In the genomic region with DNA sequence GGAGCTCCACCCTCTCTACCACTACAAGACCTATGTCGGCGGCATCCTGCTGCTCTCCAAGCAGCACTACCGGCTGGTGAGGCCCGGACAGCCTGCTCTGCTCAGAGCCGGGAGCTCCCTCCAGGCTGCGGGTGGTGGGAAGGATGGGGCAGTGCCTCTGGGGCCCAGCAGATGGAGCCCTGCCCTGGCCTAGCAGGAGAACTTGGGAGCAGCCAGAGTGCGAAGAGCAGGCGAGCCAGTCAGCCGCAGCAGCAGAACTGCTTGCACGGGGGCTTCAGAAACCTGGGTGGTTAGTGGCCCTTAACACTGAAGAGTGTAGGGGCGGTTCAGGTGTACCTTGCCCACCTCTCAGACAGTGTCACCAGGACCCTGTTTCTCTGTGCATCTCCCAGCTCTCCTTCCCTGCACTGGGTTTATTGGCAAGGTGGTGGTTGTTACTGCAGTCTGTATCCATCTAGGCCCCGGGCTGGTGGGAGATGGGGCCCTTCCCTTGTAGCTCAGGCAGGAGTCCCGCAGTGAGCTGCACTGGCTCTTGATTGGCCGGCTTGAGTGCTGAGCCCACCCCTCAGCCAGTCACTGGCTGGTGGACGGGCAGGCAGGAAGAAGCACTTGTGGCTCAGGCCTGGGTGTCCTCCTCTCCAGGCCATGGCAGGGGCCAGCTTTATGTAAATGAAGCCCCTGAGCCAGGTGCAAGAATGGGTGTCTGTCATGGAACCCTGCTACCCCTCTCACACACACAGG, we compare ENCODE assay signal across 8 cellular contexts. TPM values are rescaled to one million over a fixed set of nuclear protein-coding genes. Genes with fewer than 3 reads are reported as not detected.
A peak's percentile ranks its signal among the peaks of the same experiment; 100 is the strongest.
DNase-seq lines count a peak whose midpoint lies in the region; ATAC-seq, FAIRE-seq and TF ChIP-seq lines count a peak whose summit lies in the region.

No MANE protein-coding gene starts in this region.

- H3K4me3 Mint-ChIP-seq in CD4-positive, alpha-beta T cell, result no peak overlapping the region
- H3K4me3 Mint-ChIP-seq in H9, result no peak overlapping the region

- no peak overlapping the region for H2BK120ac ChIP-seq in H9 (ENCODE audit: low read depth, low read length, poor library complexity, severe bottlenecking)

- H3K79me1 ChIP-seq in H9 (ENCODE audit: insufficient read depth, low read depth, low read length, poor library complexity, severe bottlenecking), result no peaks in the 10 kb centered on the region

- no peaks in the 10 kb centered on the region for H3K9me3 ChIP-seq in CD4-positive, alpha-beta T cell (ENCODE audit: control insufficient read depth, low read length)
- H3K9me3 ChIP-seq in H9 (ENCODE audit: control insufficient read depth, low read depth, low read length) (no peaks in the 10 kb centered on the region), GM12878 (replicated peaks; ENCODE audit: control insufficient read depth, insufficient read depth, low read length) (no peaks in the 10 kb centered on the region), iPS-20b (ENCODE audit: insufficient read depth, low read depth, low read length) (no peaks in the 10 kb centered on the region)

- no peak overlapping the region for H3K4me3 ChIP-seq in GM12878
- H3K4me3 ChIP-seq in iPS-20b (ENCODE audit: low read length), result no peak overlapping the region

- H3K23ac ChIP-seq in H9 (ENCODE audit: insufficient read length, low read depth, low read length), result no peak overlapping the region

- no peak; the same call in 1 of the 2 replicates for TF ChIP-seq POLR2A in GM12878 (IDR thresholded peaks at IDR 0.05; ENCODE audit: low read depth, low read length)

- no peaks in the 10 kb centered on the region for H3K27me3 ChIP-seq in CD4-positive, alpha-beta T cell (ENCODE audit: control insufficient read depth, insufficient read depth, low read length)
- H3K27me3 ChIP-seq in H9 (ENCODE audit: insufficient read depth, low read length) (no peaks in the 10 kb centered on the region), GM12878 (replicated peaks in 1 of 2; ENCODE audit: control insufficient read depth in 2 of 2, insufficient read depth in 2 of 2, low read length in 1 of 2) (no peaks in the 10 kb centered on the region), iPS-20b (ENCODE audit: insufficient read depth, low read length) (no peaks in the 10 kb centered on the region; the same call in 1 of the 2 replicates)

- no peak overlapping the region for H2BK5ac ChIP-seq in H9 (ENCODE audit: insufficient read length, low read length)

- peaks cover 16% of the 10 kb centered on the region for H3K36me3 Mint-ChIP-seq in CD4-positive, alpha-beta T cell (ENCODE audit: low read depth)
- peaks cover 2 to 27% (median 15%) of the 10 kb centered on the region in 3 experiments; a peak in 5 of 7 replicates for H3K36me3 Mint-ChIP-seq in H9 (ENCODE audit: insufficient read depth in 1 of 3, low read depth in 3 of 3)

- H3K56ac ChIP-seq in H9 (ENCODE audit: insufficient read length, low read depth, low read length), result no peak overlapping the region

- H4K20me1 ChIP-seq in H9 (ENCODE audit: control insufficient read depth, insufficient read depth, insufficient read length) (no peaks in the 10 kb centered on the region), GM12878 (ENCODE audit: control insufficient read depth, insufficient read depth) (no peaks in the 10 kb centered on the region)

- no peaks in the 10 kb centered on the region for H3K9me3 Mint-ChIP-seq in CD4-positive, alpha-beta T cell
- no peaks in the 10 kb centered on the region for H3K9me3 Mint-ChIP-seq in H9

- H4K8ac ChIP-seq in H9 (replicated peaks; ENCODE audit: insufficient read length, low read depth, low read length), result no peak overlapping the region

- no peak for TF ChIP-seq EP300 in GM12878 (IDR thresholded peaks at IDR 0.05; ENCODE audit: borderline replicate concordance in 1 of 2, control insufficient read depth in 1 of 2, low read depth in 2 of 2, low read length in 2 of 2)

- no peak overlapping the region for H3T11ph ChIP-seq in H9 (ENCODE audit: low read length)

- H2AFZ ChIP-seq in H9 (ENCODE audit: low read length) (no peak overlapping the region), GM12878 (ENCODE audit: control insufficient read depth, low read depth, low read length) (no peak overlapping the region)

- no peak overlapping the region; the same call in 1 of the 2 replicates for H3K14ac ChIP-seq in H9 (ENCODE audit: insufficient read depth, low read length)

- SMC1A ChIA-PET in GM12878 (lab: Charles Lee; ENCODE audit: uncharacterized antibody, unreplicated experiment), result no interaction called here

- no TSS peak for BruUV-seq in GM12878 (replicated peaks; lab: Mats Ljungman, UMichigan)

- peak overlapping the region; percentile 3 for H3K4me2 ChIP-seq in H9 (ENCODE audit: insufficient read depth, insufficient read length, low read length)
- no peak overlapping the region for H3K4me2 ChIP-seq in GM12878 (ENCODE audit: control insufficient read depth, insufficient read depth)

- H3K18ac ChIP-seq in H9 (ENCODE audit: insufficient read length, low read depth, low read length), result no peak overlapping the region

- H3K9ac ChIP-seq in H9 (ENCODE audit: extremely low read depth, insufficient read length, low read length) (no peak overlapping the region), GM12878 (ENCODE audit: control insufficient read depth, insufficient read depth, low read length) (no peak overlapping the region), iPS-20b (ENCODE audit: low read depth, low read length) (peak overlapping the region; percentile 61; the same call in 1 of the 2 replicates)

- H3K79me2 ChIP-seq in H9 (ENCODE audit: insufficient read depth, low read length) (no peaks in the 10 kb centered on the region), GM12878 (ENCODE audit: control insufficient read depth, insufficient read depth, low read length) (no peaks in the 10 kb centered on the region)

- H3K4me1 Mint-ChIP-seq in CD4-positive, alpha-beta T cell (ENCODE audit: low read depth), result peaks cover 22% of the 10 kb centered on the region
- H3K4me1 Mint-ChIP-seq in H9, result peaks cover 13 to 19% of the 10 kb centered on the region in 2 experiments

- H3K27me3 Mint-ChIP-seq in CD4-positive, alpha-beta T cell, result no peaks in the 10 kb centered on the region
- no peaks in the 10 kb centered on the region for H3K27me3 Mint-ChIP-seq in H9 (ENCODE audit: low read depth)

- in situ Hi-C loops in GM12878 (cut with MboI), result loop anchor here (10.0 to 25.0 kb wide), 3 partner anchors 457 to 1570 kb away; no protein-coding TSS in a partner anchor

- TF ChIP-seq CTCF in CD4-positive, alpha-beta T cell (IDR thresholded peaks at IDR 0.05), result peak; percentile 70
- TF ChIP-seq CTCF in H9 (conservative IDR thresholded peaks at IDR 0.05) (peak; percentile 95), GM12878 (IDR thresholded peaks at IDR 0.05 in 2 of 3, conservative IDR thresholded peaks at IDR 0.05 in 1 of 3; ENCODE audit: control insufficient read depth in 2 of 3, extremely low read depth in 1 of 3, insufficient read depth in 1 of 3, low read depth in 3 of 3, low read length in 3 of 3) (peak; percentile 63 to 88 (median 75))

- no peak for FAIRE-seq in GM12878 (lab: Jason Lieb, UNC)

- no peaks in the 10 kb centered on the region for H3K23me2 ChIP-seq in H9 (ENCODE audit: insufficient read length, low read depth, low read length, poor library complexity, severe bottlenecking)

- no peak overlapping the region for H2AK5ac ChIP-seq in H9 (ENCODE audit: insufficient read length, low read length)

- H2BK15ac ChIP-seq in H9 (ENCODE audit: low read depth, low read length), result no peak overlapping the region

- H2BK20ac ChIP-seq in H9 (ENCODE audit: low read depth, low read length, poor library complexity, severe bottlenecking), result no peak overlapping the region

- H3K36me3 ChIP-seq in GM12878 (ENCODE audit: control insufficient read depth in 2 of 2, insufficient read depth in 2 of 2, low read length in 1 of 2), result peaks cover 0 to 4% of the 10 kb centered on the region in 2 experiments; a peak in 2 of 4 replicates
- H3K36me3 ChIP-seq in iPS-20b (ENCODE audit: insufficient read depth, low read depth, low read length), result 0 out of 2 replicates have a peak, but pooled peaks cover 9% of the 10 kb centered on the region

- no peak overlapping the region for H4K91ac ChIP-seq in H9 (ENCODE audit: insufficient read length, low read depth, low read length)

- H3K27ac ChIP-seq in CD4-positive, alpha-beta T cell (ENCODE audit: low read depth, low read length), result no peak overlapping the region
- H3K27ac ChIP-seq in H9 (ENCODE audit: insufficient read length, low read depth, low read length) (no peak overlapping the region), GM12878 (ENCODE audit: control insufficient read depth, insufficient read depth) (no peak overlapping the region), iPS-20b (ENCODE audit: low read length) (peak overlapping the region; percentile 80)

- intact Hi-C loops in CD4-positive, alpha-beta T cell (cut with DNase I, micrococcal nuclease), result loop anchor here in 1 of 2 experiments (1.0 kb wide), 1 partner anchor 455 kb away; no protein-coding TSS in a partner anchor
- intact Hi-C loops in GM12878 (cut with micrococcal nuclease; ENCODE audit: unreplicated experiment), result no loop called here

- DNase-seq in CD4-positive, alpha-beta T cell, result peak; percentile 37 to 64 (median 54)
- DNase-seq in H9, result peak; percentile 96
- peak; percentile 71 to 79 for DNase-seq in NCI-H2081 (lab: John Stamatoyannopoulos, UW)
- peak; percentile 25 for DNase-seq in T1000 (lab: John Stamatoyannopoulos, UW)
- DNase-seq in GM12878 (ENCODE audit: low read depth, low spot score), result no peak
- peak; percentile 65 for DNase-seq in smooth muscle cell of the brain vasculature (ENCODE audit: low read depth, low spot score)

- CTCF ChIA-PET in CD4-positive, alpha-beta T cell (lab: Charles Lee), result interaction anchor here (0.5 to 1.4 kb wide), 3 partner anchors 15 to 456 kb away, joined by 3 to 5 read pairs (median 3); a partner anchor contains a TSS
- CTCF ChIA-PET in GM12878 (lab: Yijun Ruan, JAX), result interaction anchor here (0.6 to 1.1 kb wide), 5 partner anchors 9 to 999 kb away, joined by 3 to 4 read pairs (median 3); no protein-coding TSS in a partner anchor

- no peak overlapping the region for H2BK12ac ChIP-seq in H9 (ENCODE audit: insufficient read length, low read depth, low read length)

- RAD21 ChIA-PET in GM12878 (lab: Charles Lee; ENCODE audit: unreplicated experiment), result interaction anchor here (0.6 kb wide), 1 partner anchor 62 kb away, joined by 3 read pairs; no protein-coding TSS in a partner anchor

- H3K4ac ChIP-seq in H9 (ENCODE audit: low read depth, low read length), result no peak overlapping the region

- ATAC-seq in CD4-positive, alpha-beta T cell (ENCODE audit: poor library complexity), result peak; percentile 95
- peak; percentile 90 for ATAC-seq in GM12878
- ATAC-seq in GM18498 (IDR thresholded peaks at IDR 0.05; ENCODE audit: unreplicated experiment), result no peak

- H3K4me1 ChIP-seq in H9 (ENCODE audit: insufficient read depth, low read length) (no peaks in the 10 kb centered on the region; the same call in 1 of the 2 replicates), GM12878 (ENCODE audit: control insufficient read depth, insufficient read depth, low read length) (no peaks in the 10 kb centered on the region), iPS-20b (ENCODE audit: insufficient read depth, low read length) (peaks cover 4% of the 10 kb centered on the region; the same call in 1 of the 2 replicates)

- POLR2A ChIA-PET in CD4-positive, alpha-beta T cell (lab: Charles Lee), result no interaction called here
- POLR2A ChIA-PET in GM12878 (lab: Charles Lee), result no interaction called here

- WGBS in H9 (ENCODE audit: extremely low coverage, insufficient read length, low lambda C conversion rate), result no CpG with 5 or more reads among the region's 15 CpGs
- WGBS in GM12878 (ENCODE audit: insufficient coverage, insufficient replicate concordance, low lambda C conversion rate, missing lambda C conversion rate), result 66% methylated on average over 15 of the region's 15 CpGs

- no peak overlapping the region for H3K27ac Mint-ChIP-seq in CD4-positive, alpha-beta T cell
- H3K27ac Mint-ChIP-seq in H9, result peak overlapping the region; percentile 73 to 95 (median 78); a peak in 5 of 7 replicates

- peak; percentile 45 for TF ChIP-seq RAD21 in GM12878 (IDR thresholded peaks at IDR 0.05; ENCODE audit: insufficient read depth, low read depth, low read length)

- no peak overlapping the region for H4K5ac ChIP-seq in H9 (ENCODE audit: insufficient read length, low read depth, low read length)

RNA-seq across cellular contexts. Expression of a gene that starts 7.7 kb away (rescaled TPM):
- total RNA-seq in CD4-positive, alpha-beta T cell, result 10 to 100 TPM; 31.1 to 33.8 TPM
- 26.3 TPM in 2 replicates for total RNA-seq in H9 (2021)
- 26.8 and 28.4 TPM in 2 replicates for total RNA-seq in GM12878 (2013; cell fraction: nucleolus; rRNA removed)
- total RNA-seq in GM12878 (2014; rRNA removed), result 22.9 and 23.2 TPM in 2 replicates
- total RNA-seq in GM12878 (2014; rRNA removed; fragmentation: Illumina TruSeq; extraction: Trizol), result 8.4 and 9.8 TPM in 2 replicates
- total RNA-seq in GM12878 (2021), result 22.5 and 23.6 TPM in 2 replicates
- 10.5 TPM for polyA plus RNA-seq in GM12878 (2011; ENCODE audit: low read depth)
- polyA plus RNA-seq in GM12878 (2011; rRNA removed), result 3.1 and 7.2 TPM in 2 replicates
- 11.3 and 16.8 TPM in 2 replicates for polyA plus RNA-seq in GM12878 (2011; cell fraction: cytosol; rRNA removed)
- polyA plus RNA-seq in GM12878 (2011; cell fraction: nucleus; rRNA removed), result 28.7 and 28.9 TPM in 2 replicates
- polyA plus RNA-seq in GM12878 (2012), result 17.3 and 18.5 TPM in 2 replicates
- polyA plus RNA-seq in GM12878 (2014; fragmentation: Illumina TruSeq; extraction: Trizol), result 2.4 and 8.3 TPM in 2 replicates
- 1 to 10 TPM in 1 of 2 experiments, under 1 TPM in 1; 0.34 to 2.3 TPM for polyA plus RNA-seq in GM12878 (2014; fragmentation: Nextera tagmentation; extraction: Ambion mirVana)
- polyA plus RNA-seq in GM12878 (2014; rRNA removed), result 23.2 and 24.5 TPM in 2 replicates
- 10 to 100 TPM; 25.9 to 27.3 TPM for polyA plus RNA-seq in GM12878 (2016; fragmentation: Nextera tagmentation; extraction: Ambion mirVana)
- polyA minus RNA-seq in GM12878 (2011; rRNA and poly(A)+ RNA removed), result 6.2 and 11.6 TPM in 2 replicates
- polyA minus RNA-seq in GM12878 (2011; cell fraction: cytosol; rRNA and poly(A)+ RNA removed), result 4.4 and 4.5 TPM in 2 replicates
- 10.5 and 17.5 TPM in 2 replicates for polyA minus RNA-seq in GM12878 (2011; cell fraction: nucleus; rRNA and poly(A)+ RNA removed)

RNA-seq across cellular contexts. Expression of a gene that starts 15.6 kb away (rescaled TPM):
- total RNA-seq in CD4-positive, alpha-beta T cell, result 10 to 100 TPM; 42.7 to 47.8 TPM
- total RNA-seq in H9 (2021), result 155 and 156 TPM in 2 replicates
- 67.6 and 67.8 TPM in 2 replicates for total RNA-seq in GM12878 (2013; cell fraction: nucleolus; rRNA removed)
- 36.2 and 44.8 TPM in 2 replicates for total RNA-seq in GM12878 (2014; rRNA removed)
- 40.3 and 44.9 TPM in 2 replicates for total RNA-seq in GM12878 (2014; rRNA removed; fragmentation: Illumina TruSeq; extraction: Trizol)
- 121 and 127 TPM in 2 replicates for total RNA-seq in GM12878 (2021)
- polyA plus RNA-seq in GM12878 (2011; ENCODE audit: low read depth), result 76.7 TPM
- 96.0 and 138 TPM in 2 replicates for polyA plus RNA-seq in GM12878 (2011; rRNA removed)
- 152 and 160 TPM in 2 replicates for polyA plus RNA-seq in GM12878 (2011; cell fraction: cytosol; rRNA removed)
- 55.1 and 67.2 TPM in 2 replicates for polyA plus RNA-seq in GM12878 (2011; cell fraction: nucleus; rRNA removed)
- polyA plus RNA-seq in GM12878 (2012), result 162 and 175 TPM in 2 replicates
- polyA plus RNA-seq in GM12878 (2014; fragmentation: Illumina TruSeq; extraction: Trizol), result 41.8 and 89.6 TPM in 2 replicates
- 10 to 100 TPM; 35.7 to 46.6 TPM for polyA plus RNA-seq in GM12878 (2014; fragmentation: Nextera tagmentation; extraction: Ambion mirVana)
- 144 and 157 TPM in 2 replicates for polyA plus RNA-seq in GM12878 (2014; rRNA removed)
- polyA plus RNA-seq in GM12878 (2016; fragmentation: Nextera tagmentation; extraction: Ambion mirVana), result 100 to 1,000 TPM; 125 to 136 TPM
- polyA minus RNA-seq in GM12878 (2011; rRNA and poly(A)+ RNA removed), result 130 and 153 TPM in 2 replicates
- polyA minus RNA-seq in GM12878 (2011; cell fraction: cytosol; rRNA and poly(A)+ RNA removed), result 29.7 and 39.8 TPM in 2 replicates
- 32.4 and 35.7 TPM in 2 replicates for polyA minus RNA-seq in GM12878 (2011; cell fraction: nucleus; rRNA and poly(A)+ RNA removed)

RNA-seq across cellular contexts. Expression of a gene that starts 53.3 kb away (rescaled TPM):
- 100 to 1,000 TPM; 150 to 155 TPM for total RNA-seq in CD4-positive, alpha-beta T cell
- total RNA-seq in H9 (2021) (65.0 and 71.5 TPM in 2 replicates), GM12878 (2014; rRNA removed) (29.3 and 32.4 TPM in 2 replicates), GM12878 (2014; rRNA removed; fragmentation: Illumina TruSeq; extraction: Trizol) (22.6 and 26.2 TPM in 2 replicates), GM12878 (2021) (34.3 and 47.0 TPM in 2 replicates)
- 77.1 and 93.7 TPM in 2 replicates for total RNA-seq in GM12878 (2013; cell fraction: nucleolus; rRNA removed)
- 40.4 TPM for polyA plus RNA-seq in GM12878 (2011; ENCODE audit: low read depth)
- polyA plus RNA-seq in GM12878 (2011; rRNA removed) (26.7 and 37.8 TPM in 2 replicates), GM12878 (2014; fragmentation: Illumina TruSeq; extraction: Trizol) (10.7 and 27.6 TPM in 2 replicates), GM12878 (2014; fragmentation: Nextera tagmentation; extraction: Ambion mirVana) (10 to 100 TPM in 1 of 2 experiments, 1 to 10 TPM in 1; 3.3 to 11.1 TPM), GM12878 (2014; rRNA removed) (44.1 and 51.8 TPM in 2 replicates), GM12878 (2016; fragmentation: Nextera tagmentation; extraction: Ambion mirVana) (10 to 100 TPM in 1 of 2 experiments, 1 to 10 TPM in 1; 9.0 to 14.5 TPM)
- 33.1 and 39.8 TPM in 2 replicates for polyA plus RNA-seq in GM12878 (2011; cell fraction: cytosol; rRNA removed)
- 225 and 240 TPM in 2 replicates for polyA plus RNA-seq in GM12878 (2011; cell fraction: nucleus; rRNA removed)
- 50.5 and 58.2 TPM in 2 replicates for polyA plus RNA-seq in GM12878 (2012)
- 11.3 and 19.0 TPM in 2 replicates for polyA minus RNA-seq in GM12878 (2011; rRNA and poly(A)+ RNA removed)
- 10.3 and 14.2 TPM in 2 replicates for polyA minus RNA-seq in GM12878 (2011; cell fraction: cytosol; rRNA and poly(A)+ RNA removed)
- polyA minus RNA-seq in GM12878 (2011; cell fraction: nucleus; rRNA and poly(A)+ RNA removed), result 25.0 and 38.2 TPM in 2 replicates
